In the genomic region with DNA sequence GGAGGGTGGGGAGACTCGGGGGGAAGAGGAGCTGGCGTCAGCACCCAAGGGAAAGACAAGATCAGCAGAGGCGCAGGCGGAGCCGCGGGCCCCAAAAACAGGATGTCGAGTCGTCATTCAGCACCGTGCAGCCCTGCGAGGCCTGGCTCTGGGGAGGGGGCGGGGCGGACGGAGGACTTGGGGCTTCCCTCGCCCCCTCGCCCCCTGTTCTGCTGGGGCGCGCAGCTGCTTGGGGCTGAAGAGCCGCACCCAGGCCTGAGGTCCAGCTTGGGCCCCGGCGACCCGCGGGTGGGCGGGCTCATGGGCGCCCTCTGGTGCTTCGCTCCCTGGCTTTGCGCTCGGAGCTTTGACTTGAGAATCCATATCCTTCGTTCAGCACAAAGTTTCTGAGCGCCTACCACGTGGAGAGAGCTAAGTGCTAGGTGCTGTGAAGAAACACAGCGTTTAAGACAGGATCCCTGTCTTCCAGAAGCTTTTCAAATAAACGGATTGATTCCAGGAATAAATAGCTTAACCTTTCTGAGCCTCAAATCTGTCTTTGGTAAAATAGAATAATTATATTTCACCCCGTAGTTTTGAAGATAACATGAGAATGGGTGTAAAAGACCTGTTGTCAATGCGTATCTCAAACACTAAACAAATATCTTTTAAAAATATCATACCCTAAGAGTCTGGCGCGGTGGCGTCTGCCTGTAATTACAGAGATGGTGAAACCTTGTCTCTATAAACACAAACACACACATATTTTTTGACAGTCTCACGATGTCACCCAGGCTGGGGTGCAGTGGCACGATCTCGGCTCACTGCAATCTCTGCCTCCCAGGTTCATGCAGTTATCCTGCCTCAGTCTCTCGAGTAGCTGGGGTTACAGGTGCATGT, we compare ENCODE assay signal across 8 cellular contexts.
DNase-seq lines count a peak whose midpoint lies in the region; ATAC-seq and TF ChIP-seq lines count a peak whose summit lies in the region.

No MANE protein-coding gene starts in this region.

- DNase-seq in NCI-H2196 (lab: John Stamatoyannopoulos, UW; ENCODE audit: unreplicated experiment), result peak; percentile 85
- DNase-seq in WERI-Rb-1, result peak; percentile 87
- peak; percentile 91 for DNase-seq in left kidney (ENCODE audit: low read depth, low spot score)
- peak; percentile 88 to 91 (median 89) for DNase-seq in stimulated activated CD4-positive, alpha-beta T cell treated with anti-CD3 and anti-CD28 coated beads, TNF-alpha, amount 100 ng/mL, for 1 hour (ENCODE audit: low read depth in 3 of 3, low spot score in 1 of 3)

- peak overlapping the region; percentile 63 to 83 (median 72) for H3K4me2 ChIP-seq in BLaER1 treated with 17β-estradiol and CSF1 and Interleukin-3, amounts not matched to agents 10 nM and 100 nM

- H3K27me3 ChIP-seq in BLaER1 treated with 17β-estradiol and CSF1 and Interleukin-3, amounts not matched to agents 10 nM and 100 nM, result no peaks in the 10 kb centered on the region
- H3K27me3 ChIP-seq in WERI-Rb-1 (ENCODE audit: insufficient read depth, low read depth, severe bottlenecking), result no peaks in the 10 kb centered on the region

- no peaks in the 10 kb centered on the region for H3K9me3 ChIP-seq in BLaER1 treated with 17β-estradiol and CSF1 and Interleukin-3, amounts not matched to agents 10 nM and 100 nM (replicated peaks in 1 of 11)
- H3K9me3 ChIP-seq in WERI-Rb-1 (ENCODE audit: severe bottlenecking), result no peaks in the 10 kb centered on the region

- H3K36me3 ChIP-seq in BLaER1 treated with 17β-estradiol and CSF1 and Interleukin-3, amounts not matched to agents 10 nM and 100 nM, result peaks cover 0 to 14% (median 0%) of the 10 kb centered on the region in 11 experiments; a peak in 7 of 22 replicates
- H3K36me3 ChIP-seq in WERI-Rb-1, result peaks cover 6% of the 10 kb centered on the region; the same call in 1 of the 2 replicates

- TF ChIP-seq CTCF in WERI-Rb-1 (IDR thresholded peaks at IDR 0.05; ENCODE audit: low read depth, low read length), result peak; percentile 84

- ATAC-seq in GM18909 (IDR thresholded peaks at IDR 0.05; ENCODE audit: poor library complexity, unreplicated experiment) (peak; percentile 54), HG03135 (IDR thresholded peaks at IDR 0.05; ENCODE audit: unreplicated experiment) (peak; percentile 59)

- H3K27ac ChIP-seq in BLaER1 treated with 17β-estradiol and CSF1 and Interleukin-3, amounts not matched to agents 10 nM and 100 nM, result peak overlapping the region; percentile 89 to 96 (median 93)
- H3K27ac ChIP-seq in WERI-Rb-1 (peak overlapping the region; percentile 66), cingulate gyrus (ENCODE audit: low read depth, low read length) (peak overlapping the region; percentile 84)

- peak overlapping the region; percentile 87 to 99 (median 95) for H3K9ac ChIP-seq in BLaER1 treated with 17β-estradiol and CSF1 and Interleukin-3, amounts not matched to agents 10 nM and 100 nM

- peak overlapping the region; percentile 37 to 99 (median 84) for H3K4me3 ChIP-seq in BLaER1 treated with 17β-estradiol and CSF1 and Interleukin-3, amounts not matched to agents 10 nM and 100 nM
- peak overlapping the region; percentile 83 for H3K4me3 ChIP-seq in WERI-Rb-1 (ENCODE audit: low read depth, low read length)

- peaks cover 36 to 60% (median 47%) of the 10 kb centered on the region in 10 experiments for H3K4me1 ChIP-seq in BLaER1 treated with 17β-estradiol and CSF1 and Interleukin-3, amounts not matched to agents 10 nM and 100 nM

- peaks cover 7 to 40% (median 31%) of the 10 kb centered on the region in 11 experiments; a peak in 15 of 22 replicates for H4K20me1 ChIP-seq in BLaER1 treated with 17β-estradiol and CSF1 and Interleukin-3, amounts not matched to agents 10 nM and 100 nM

Comparison
In these comparisons a context has a peak if more than half of its experiments do, and no peak if none do; other contexts are left out.
1. Peak in every context shown above with its lines: DNase-seq, ATAC-seq, H3K4me3 ChIP-seq and H3K27ac ChIP-seq.